In genomic region chr1:211352055-211352454, GRCh38 we compare ENCODE assay signal across 8 cellular contexts. TPM values are rescaled to one million over a fixed set of nuclear protein-coding genes. Genes with fewer than 3 reads are reported as not detected.
DNase-seq lines count a peak whose midpoint lies in the region; ATAC-seq and TF ChIP-seq lines count a peak whose summit lies in the region.
"Not testable (repeated sequence)": the region's sequence is repeated elsewhere in the genome, so short reads cannot be mapped to it uniquely, and the experiment has no call there.

No MANE protein-coding gene starts in this region.

- peaks cover 26% of the 10 kb centered on the region for H3K36me3 Mint-ChIP-seq in CD4-positive, CD25-positive, alpha-beta regulatory T cell
- peaks cover 29% of the 10 kb centered on the region for H3K36me3 Mint-ChIP-seq in T-cell
- peaks cover 75% of the 10 kb centered on the region for H3K36me3 Mint-ChIP-seq in activated CD4-positive, alpha-beta T cell treated with anti-CD3 and anti-CD28 coated beads, Interleukin-2, amount 10 ng/mL, durations not matched to agents 7 days and 5 days (ENCODE audit: low read depth)
- peaks cover 21% of the 10 kb centered on the region in 2 donors for H3K36me3 Mint-ChIP-seq in activated T-cell treated with anti-CD3 and anti-CD28 coated beads, Interleukin-2, amount 50 U/mL, for 72 hours (ENCODE audit: insufficient read depth in 2 of 2)
- peaks cover 19% of the 10 kb centered on the region for H3K36me3 Mint-ChIP-seq in activated naive CD8-positive, alpha-beta T cell
- H3K36me3 Mint-ChIP-seq in effector memory CD8-positive, alpha-beta T cell (ENCODE audit: insufficient read depth), result peaks cover 25% of the 10 kb centered on the region
- not testable (repeated sequence) for H3K36me3 Mint-ChIP-seq in natural killer cell

- ATAC-seq in CD4-positive, CD25-positive, alpha-beta regulatory T cell (ENCODE audit: low read depth in 2 of 2); T-cell (replicated peaks in 1 of 4); activated T-cell treated with anti-CD3 and anti-CD28 coated beads, Interleukin-2, amount 50 U/mL, for 72 hours (replicated peaks in 1 of 2); effector memory CD8-positive, alpha-beta T cell (replicated peaks); natural killer cell; stimulated activated naive CD8-positive, alpha-beta T cell treated with anti-CD3 and anti-CD28 coated beads, Interleukin-15, amount 100 ng/mL, for 72 hours: not testable (repeated sequence)

- not testable (repeated sequence) for DNase-seq in CD4-positive, CD25-positive, alpha-beta regulatory T cell; T-cell; activated CD4-positive, alpha-beta T cell treated with anti-CD3 and anti-CD28 coated beads, Interleukin-2, amount 10 ng/mL, durations not matched to agents 7 days and 5 days; activated T-cell treated with anti-CD3 and anti-CD28 coated beads, Interleukin-2, amount 50 U/mL, for 72 hours; effector memory CD8-positive, alpha-beta T cell; natural killer cell; stimulated activated naive CD8-positive, alpha-beta T cell treated with anti-CD3 and anti-CD28 coated beads, Interleukin-15, amount 100 ng/mL, for 72 hours

- H3K27me3 ChIP-seq in CD4-positive, CD25-positive, alpha-beta regulatory T cell (ENCODE audit: control insufficient read depth, insufficient read depth, low read length), result not testable (repeated sequence)

- H3K4me1 Mint-ChIP-seq in CD4-positive, CD25-positive, alpha-beta regulatory T cell, result peaks cover 50 to 86% (median 71%) of the 10 kb centered on the region in 4 donors
- H3K4me1 Mint-ChIP-seq in T-cell (peaks cover 66 to 79% (median 75%) of the 10 kb centered on the region in 3 donors), natural killer cell (peaks cover 62 to 82% of the 10 kb centered on the region in 2 donors)
- H3K4me1 Mint-ChIP-seq in activated CD4-positive, alpha-beta T cell treated with anti-CD3 and anti-CD28 coated beads, Interleukin-2, amount 10 ng/mL, durations not matched to agents 7 days and 5 days, result peaks cover 61% of the 10 kb centered on the region
- H3K4me1 Mint-ChIP-seq in activated T-cell treated with anti-CD3 and anti-CD28 coated beads, Interleukin-2, amount 50 U/mL, for 72 hours (ENCODE audit: low read depth), result peaks cover 73% of the 10 kb centered on the region
- peaks cover 86% of the 10 kb centered on the region for H3K4me1 Mint-ChIP-seq in activated naive CD8-positive, alpha-beta T cell (ENCODE audit: low read depth)
- H3K4me1 Mint-ChIP-seq in effector memory CD8-positive, alpha-beta T cell (ENCODE audit: low read depth in 2 of 2), result peaks cover 57 to 67% of the 10 kb centered on the region in 2 donors
- peaks cover 81% of the 10 kb centered on the region for H3K4me1 Mint-ChIP-seq in stimulated activated naive CD8-positive, alpha-beta T cell treated with anti-CD3 and anti-CD28 coated beads, Interleukin-15, amount 100 ng/mL, for 72 hours

- peak overlapping the region; percentile 45 to 82 (median 72) for H3K4me3 Mint-ChIP-seq in CD4-positive, CD25-positive, alpha-beta regulatory T cell
- H3K4me3 Mint-ChIP-seq in T-cell (peak overlapping the region; percentile 22 to 80 (median 44)), natural killer cell (peak overlapping the region; percentile 60)
- H3K4me3 Mint-ChIP-seq in activated CD4-positive, alpha-beta T cell treated with anti-CD3 and anti-CD28 coated beads, Interleukin-2, amount 10 ng/mL, durations not matched to agents 7 days and 5 days, result not testable (repeated sequence)
- peak overlapping the region; percentile 25 to 66 for H3K4me3 Mint-ChIP-seq in activated T-cell treated with anti-CD3 and anti-CD28 coated beads, Interleukin-2, amount 50 U/mL, for 72 hours
- peak overlapping the region; percentile 70 for H3K4me3 Mint-ChIP-seq in activated naive CD8-positive, alpha-beta T cell
- peak overlapping the region; percentile 73 to 78 for H3K4me3 Mint-ChIP-seq in effector memory CD8-positive, alpha-beta T cell
- H3K4me3 Mint-ChIP-seq in stimulated activated naive CD8-positive, alpha-beta T cell treated with anti-CD3 and anti-CD28 coated beads, Interleukin-15, amount 100 ng/mL, for 72 hours, result peak overlapping the region; percentile 14 to 47

- intact Hi-C loops in natural killer cell (cut with micrococcal nuclease), result not testable (repeated sequence)

- not testable (repeated sequence) for TF ChIP-seq CTCF in natural killer cell (IDR thresholded peaks at IDR 0.05)

- H3K9me3 Mint-ChIP-seq in CD4-positive, CD25-positive, alpha-beta regulatory T cell; T-cell; activated T-cell treated with anti-CD3 and anti-CD28 coated beads, Interleukin-2, amount 50 U/mL, for 72 hours; activated naive CD8-positive, alpha-beta T cell (ENCODE audit: low read depth); effector memory CD8-positive, alpha-beta T cell; natural killer cell: not testable (repeated sequence)
- peaks cover 26% of the 10 kb centered on the region for H3K9me3 Mint-ChIP-seq in activated CD4-positive, alpha-beta T cell treated with anti-CD3 and anti-CD28 coated beads, Interleukin-2, amount 10 ng/mL, durations not matched to agents 7 days and 5 days
- H3K9me3 Mint-ChIP-seq in stimulated activated naive CD8-positive, alpha-beta T cell treated with anti-CD3 and anti-CD28 coated beads, Interleukin-15, amount 100 ng/mL, for 72 hours, result peaks cover 11 to 22% of the 10 kb centered on the region in 2 donors

- H3K4me3 ChIP-seq in CD4-positive, CD25-positive, alpha-beta regulatory T cell (ENCODE audit: low read depth, low read length), result peak overlapping the region; percentile 40

- peak overlapping the region; percentile 56 for H3K27ac ChIP-seq in CD4-positive, CD25-positive, alpha-beta regulatory T cell (ENCODE audit: insufficient read depth, low read length, poor library complexity, severe bottlenecking)

- H3K27me3 Mint-ChIP-seq in CD4-positive, CD25-positive, alpha-beta regulatory T cell; T-cell; activated CD4-positive, alpha-beta T cell treated with anti-CD3 and anti-CD28 coated beads, Interleukin-2, amount 10 ng/mL, durations not matched to agents 7 days and 5 days; activated T-cell treated with anti-CD3 and anti-CD28 coated beads, Interleukin-2, amount 50 U/mL, for 72 hours (ENCODE audit: low read depth); activated naive CD8-positive, alpha-beta T cell; effector memory CD8-positive, alpha-beta T cell; natural killer cell (ENCODE audit: low read depth in 2 of 2); stimulated activated naive CD8-positive, alpha-beta T cell treated with anti-CD3 and anti-CD28 coated beads, Interleukin-15, amount 100 ng/mL, for 72 hours: not testable (repeated sequence)

- peaks cover 44% of the 10 kb centered on the region for H3K4me1 ChIP-seq in CD4-positive, CD25-positive, alpha-beta regulatory T cell (ENCODE audit: control insufficient read depth, insufficient read depth, low read length, poor library complexity, severe bottlenecking)

- POLR2A ChIA-PET in T-cell (lab: Charles Lee); activated CD4-positive, alpha-beta T cell treated with anti-CD3 and anti-CD28 coated beads, Interleukin-2, amount 10 ng/mL, durations not matched to agents 7 days and 5 days (lab: Charles Lee): not testable (repeated sequence)

- peak overlapping the region; percentile 87 to 95 (median 93) for H3K27ac Mint-ChIP-seq in CD4-positive, CD25-positive, alpha-beta regulatory T cell
- H3K27ac Mint-ChIP-seq in T-cell (peak overlapping the region; percentile 89 to 90), natural killer cell (peak overlapping the region; percentile 74 to 86)
- H3K27ac Mint-ChIP-seq in activated CD4-positive, alpha-beta T cell treated with anti-CD3 and anti-CD28 coated beads, Interleukin-2, amount 10 ng/mL, durations not matched to agents 7 days and 5 days, result peak overlapping the region; percentile 60
- peak overlapping the region; percentile 89 for H3K27ac Mint-ChIP-seq in activated T-cell treated with anti-CD3 and anti-CD28 coated beads, Interleukin-2, amount 50 U/mL, for 72 hours
- H3K27ac Mint-ChIP-seq in activated naive CD8-positive, alpha-beta T cell, result peak overlapping the region; percentile 87
- peak overlapping the region; percentile 90 to 96 for H3K27ac Mint-ChIP-seq in effector memory CD8-positive, alpha-beta T cell
- H3K27ac Mint-ChIP-seq in stimulated activated naive CD8-positive, alpha-beta T cell treated with anti-CD3 and anti-CD28 coated beads, Interleukin-15, amount 100 ng/mL, for 72 hours, result peak overlapping the region in 1 of 2 donors; percentile 78

- CTCF ChIA-PET in T-cell (lab: Charles Lee), result interaction anchor here (0.6 to 2.7 kb wide), 2 partner anchors 8 to 29 kb away, joined by 7 to 10 read pairs; no protein-coding TSS in a partner anchor
- CTCF ChIA-PET in activated CD4-positive, alpha-beta T cell treated with anti-CD3 and anti-CD28 coated beads, Interleukin-2, amount 10 ng/mL, durations not matched to agents 7 days and 5 days (lab: Charles Lee), result interaction anchor here (0.7 to 0.9 kb wide), 2 partner anchors 8 to 19 kb away, joined by 3 to 4 read pairs; no protein-coding TSS in a partner anchor

- peaks cover 24% of the 10 kb centered on the region for H3K36me3 ChIP-seq in CD4-positive, CD25-positive, alpha-beta regulatory T cell (ENCODE audit: control insufficient read depth, insufficient read depth, low read length)

- H3K9me3 ChIP-seq in CD4-positive, CD25-positive, alpha-beta regulatory T cell (ENCODE audit: control insufficient read depth in 2 of 2, low read length in 2 of 2), result not testable (repeated sequence)

RNA-seq across cellular contexts. Expression of gene TRAF5, which starts 25.4 kb away (rescaled TPM):
- 58.3 TPM for total RNA-seq in CD4-positive, CD25-positive, alpha-beta regulatory T cell
- polyA plus RNA-seq in CD4-positive, CD25-positive, alpha-beta regulatory T cell, result 10 to 100 TPM; 34.4 to 41.7 (median 38.3) TPM
- total RNA-seq in T-cell (10 to 100 TPM; 49.5 to 64.5 (median 57.2) TPM), natural killer cell (10 to 100 TPM; 52.3 to 74.4 (median 55.6) TPM)
- total RNA-seq in activated CD4-positive, alpha-beta T cell treated with anti-CD3 and anti-CD28 coated beads, Interleukin-2, amount 10 ng/mL, durations not matched to agents 7 days and 5 days, result 10 to 100 TPM; 64.5 to 65.6 TPM
- 10 to 100 TPM; 28.8 to 38.6 TPM for total RNA-seq in activated T-cell treated with anti-CD3 and anti-CD28 coated beads, Interleukin-2, amount 50 U/mL, for 72 hours
